In the genomic region with DNA sequence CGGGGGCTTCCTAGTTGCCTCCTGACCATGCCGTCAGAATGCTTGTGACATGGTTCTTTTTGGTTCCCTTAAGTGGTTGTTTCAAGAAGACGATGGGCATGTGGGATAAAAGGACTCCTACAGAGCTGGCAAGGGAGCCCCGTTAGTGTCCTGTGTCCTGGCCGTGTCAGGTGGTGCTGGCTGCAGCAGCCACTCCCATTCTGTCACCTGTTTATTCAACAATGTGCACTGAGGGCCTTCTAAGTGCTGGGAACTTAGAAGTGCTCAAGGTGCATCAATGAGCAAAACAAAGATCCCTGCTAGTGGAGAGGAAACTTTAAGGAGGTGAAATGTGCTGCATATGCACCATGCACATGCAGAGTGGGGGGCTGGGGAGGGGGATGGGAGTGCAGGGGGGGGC, we compare ENCODE assay signal across 14 cellular contexts. TPM values are rescaled to one million over a fixed set of nuclear protein-coding genes. Genes with fewer than 3 reads are reported as not detected.
DNase-seq lines count a peak whose midpoint lies in the region; TF ChIP-seq lines count a peak whose summit lies in the region.
"Had no signal": no experiment of that assay in that cellular context is flagged by ENCODE, and none has a peak within 500 bp of the region (broad histone marks: within the 10 kb centered on the region; RNA-seq: fewer than 3 reads in every experiment).

No MANE protein-coding gene starts in this region.

- H3K4me1 Mint-ChIP-seq in activated naive CD8-positive, alpha-beta T cell (ENCODE audit: low read depth), result peaks cover 91% of the 10 kb centered on the region

- H3K27ac Mint-ChIP-seq in activated naive CD8-positive, alpha-beta T cell, result peak overlapping the region; percentile 95

- H3K36me3 Mint-ChIP-seq in activated naive CD8-positive, alpha-beta T cell, result peaks cover 15% of the 10 kb centered on the region

- WGBS in spleen, 5 donors, result 23 to 35% (median 34%) methylated on average over 5 of the region's 5 CpGs

- TF ChIP-seq POLR2A in spleen (IDR thresholded peaks at IDR 0.05), result no peak

- H3K4me3 Mint-ChIP-seq in activated naive CD8-positive, alpha-beta T cell, result peak overlapping the region; percentile 80

- DNase-seq in NOMO-1 treated with DMSO at 0.1 percent for 48 hours (lab: John Stamatoyannopoulos, UW; ENCODE audit: unreplicated experiment) (peak; percentile 10), NOMO-1 treated with dmso at 0.1 percent for 144 hours (lab: John Stamatoyannopoulos, UW; ENCODE audit: unreplicated experiment) (no peak), NCI-H510A (lab: John Stamatoyannopoulos, UW) (peak; percentile 9), spleen (no peak), A172 (ENCODE audit: low spot score) (no peak), NK-92 (lab: John Stamatoyannopoulos, UW; ENCODE audit: unreplicated experiment) (no peak), COLO829 (ENCODE audit: low spot score) (no peak)
- DNase-seq: ACHN, NCI-H1092 treated with DMSO at 0.1 percent for 48 hours had no signal

- intact Hi-C loops in spleen (cut with DNase I; ENCODE audit: low total_unique reads), result no loop called here

- peaks cover 0 to 77% (median 16%) of the 10 kb centered on the region in 6 donors for H3K36me3 ChIP-seq in spleen
- H3K36me3 ChIP-seq: tibial artery had no signal

- no peaks in the 10 kb centered on the region for H3K9me3 Mint-ChIP-seq in activated naive CD8-positive, alpha-beta T cell (ENCODE audit: low read depth)

- no peaks in the 10 kb centered on the region for H3K27me3 ChIP-seq in spleen (replicated peaks in 1 of 7)
- H3K27me3 ChIP-seq: esophagus muscularis mucosa had no signal

- H3K4me3 ChIP-seq in spleen, result peak overlapping the region in 1 of 8 donors; percentile 58
- H3K4me3 ChIP-seq: esophagus muscularis mucosa, tibial artery had no signal

- H3K27me3 Mint-ChIP-seq in activated naive CD8-positive, alpha-beta T cell, result no peaks in the 10 kb centered on the region

- H3K27ac ChIP-seq in spleen, result peak overlapping the region; percentile 20 to 99 (median 72)
- H3K27ac ChIP-seq: esophagus muscularis mucosa, tibial artery had no signal

- TF ChIP-seq CTCF in spleen (IDR thresholded peaks at IDR 0.05 in 8 of 11, conservative IDR thresholded peaks at IDR 0.05 in 3 of 11), result no peak

- no peaks in the 10 kb centered on the region for H3K9me3 ChIP-seq in spleen
- H3K9me3 ChIP-seq: esophagus muscularis mucosa, tibial artery had no signal

- peaks cover 55 to 99% (median 96%) of the 10 kb centered on the region in 6 donors for H3K4me1 ChIP-seq in spleen

RNA-seq across cellular contexts. Expression of gene LCP2, which starts 19.6 kb away (rescaled TPM):
- total RNA-seq in spleen, result 100 to 1,000 TPM; 186 to 272 (median 219) TPM
- 10 to 100 TPM; 28.3 to 33.1 (median 29.3) TPM for polyA plus RNA-seq in spleen
- not detected in 2 replicates for total RNA-seq in A172 (2014; rRNA removed; shearing (Covaris generic))
- total RNA-seq: bronchial epithelial cell, pulmonary artery endothelial cell had no signal

RNA-seq across cellular contexts. Expression of gene C5orf58, which starts 45.2 kb away (rescaled TPM):
- not detected for total RNA-seq in spleen
- under 1 TPM in 1 of 3 donors, not detected in 2; 0.35 TPM for polyA plus RNA-seq in spleen
- not detected in 2 replicates for total RNA-seq in A172 (2014; rRNA removed; shearing (Covaris generic))
- total RNA-seq: bronchial epithelial cell, pulmonary artery endothelial cell had no signal

Comparison
In these comparisons a context has a peak if more than half of its experiments do, and no peak if none do; other contexts are left out.
1. DNase-seq: peak in NOMO-1 treated with DMSO at 0.1 percent for 48 hours (single experiment) and NCI-H510A (single experiment); none in NOMO-1 treated with dmso at 0.1 percent for 144 hours (single experiment), spleen (single experiment), A172 (single experiment), NK-92 (single experiment) and COLO829 (single experiment).
2. RNA of gene LCP2, which starts 19.6 kb away (total RNA-seq): 186 to 272 TPM in spleen; not detected in A172; every median in the first group is over 100 times any median in the second.